Comparison of ENCODE assay signal across 28 cellular contexts in the genomic region with DNA sequence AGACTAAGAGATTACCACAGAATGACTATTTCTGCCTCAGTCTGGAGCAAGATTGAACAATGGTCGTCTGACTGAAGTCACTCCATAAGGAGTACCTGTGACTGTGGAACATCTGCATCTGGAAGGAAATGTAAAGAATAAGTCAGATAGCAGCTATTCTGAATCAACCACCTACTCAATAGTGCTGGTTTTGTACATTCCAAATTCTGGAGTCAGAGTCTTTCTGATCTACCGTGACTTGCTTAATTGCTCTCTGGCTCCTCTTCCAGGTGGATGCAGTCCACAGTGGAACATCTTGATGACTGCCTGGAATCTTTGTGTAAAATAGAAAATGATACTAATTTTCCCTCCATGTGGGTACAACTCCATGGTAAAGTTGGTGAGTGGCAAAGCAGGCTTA.
DNase-seq lines count a peak whose midpoint lies in the region; FAIRE-seq and TF ChIP-seq lines count a peak whose summit lies in the region.
"Had no signal": no experiment of that assay in that cellular context is flagged by ENCODE, and none has a peak within 500 bp of the region (broad histone marks: within the 10 kb centered on the region; RNA-seq: fewer than 3 reads in every experiment).

No MANE protein-coding gene starts in this region.

- no peak overlapping the region for H3K27ac Mint-ChIP-seq in astrocyte (ENCODE audit: unreplicated experiment)
- H3K27ac Mint-ChIP-seq in progenitor cell of endocrine pancreas = no peak overlapping the region
- H3K27ac Mint-ChIP-seq: activated T-cell treated with anti-CD3 and anti-CD28 coated beads, Interleukin-2, amount 50 U/mL, for 24 hours; effector memory CD8-positive, alpha-beta T cell; neural progenitor cell; stimulated activated naive CD8-positive, alpha-beta T cell treated with anti-CD3 and anti-CD28 coated beads, Interleukin-15, Interleukin-2, amounts not matched to agents 100 ng/mL and 50 ng/mL, for 24 hours had no signal

- no peaks in the 10 kb centered on the region for H3K9me3 ChIP-seq in astrocyte (ENCODE audit: insufficient read depth, low read depth, low read length)
- H3K9me3 ChIP-seq: gastrocnemius medialis, lower lobe of right lung, thyroid gland had no signal

- no peak overlapping the region for H2AFZ ChIP-seq in astrocyte (ENCODE audit: low read depth, low read length)
- H2AFZ ChIP-seq: neural progenitor cell had no signal

- H3K4me3 ChIP-seq in astrocyte (ENCODE audit: insufficient read depth, low read depth, low read length) = no peak overlapping the region
- H3K4me3 ChIP-seq in kidney epithelial cell (ENCODE audit: low read depth, low read length) = no peak overlapping the region
- H3K4me3 ChIP-seq: coronary artery, esophagus muscularis mucosa, gastrocnemius medialis, lower lobe of right lung, neural progenitor cell, thyroid gland had no signal

- H3K9ac ChIP-seq in astrocyte (ENCODE audit: low read length) = no peak overlapping the region
- H3K9ac ChIP-seq: neural progenitor cell had no signal

- H3K27me3 ChIP-seq in astrocyte (ENCODE audit: insufficient read depth, low read length) (no peaks in the 10 kb centered on the region), kidney epithelial cell (ENCODE audit: control insufficient read depth, insufficient read depth, low read length) (no peaks in the 10 kb centered on the region)
- H3K27me3 ChIP-seq: esophagus muscularis mucosa, gastrocnemius medialis, neural progenitor cell, thyroid gland had no signal

- TF ChIP-seq CTCF in astrocyte (IDR thresholded peaks at IDR 0.05; ENCODE audit: insufficient read depth, low read depth, low read length) (no peak), kidney epithelial cell (IDR thresholded peaks at IDR 0.05; ENCODE audit: insufficient read depth, low read length, poor library complexity, severe bottlenecking) (no peak), progenitor cell of endocrine pancreas (IDR thresholded peaks at IDR 0.05; ENCODE audit: unreplicated experiment) (no peak)

- H3K27me3 Mint-ChIP-seq in astrocyte (ENCODE audit: low read depth, unreplicated experiment) (no peaks in the 10 kb centered on the region), progenitor cell of endocrine pancreas (no peaks in the 10 kb centered on the region)
- H3K27me3 Mint-ChIP-seq: activated T-cell treated with anti-CD3 and anti-CD28 coated beads, Interleukin-2, amount 50 U/mL, for 24 hours; effector memory CD8-positive, alpha-beta T cell; stimulated activated naive CD8-positive, alpha-beta T cell treated with anti-CD3 and anti-CD28 coated beads, Interleukin-15, Interleukin-2, amounts not matched to agents 100 ng/mL and 50 ng/mL, for 24 hours had no signal

- DNase-seq in ELR (ENCODE audit: low read depth) (peak; percentile 24), M059J (ENCODE audit: low read depth) (peak; percentile 35), astrocyte (ENCODE audit: low read depth) (peak; percentile 77), kidney epithelial cell (ENCODE audit: low read depth) (peak; percentile 37), progenitor cell of endocrine pancreas (ENCODE audit: low spot score, unreplicated experiment) (no peak), OCI-M1 (lab: John Stamatoyannopoulos, UW) (no peak), cardiac septum (ENCODE audit: low spot score) (no peak)
- DNase-seq in stimulated activated CD4-positive, alpha-beta T cell treated with anti-CD3 and anti-CD28 coated beads, Interleukin-4, amount 100 ng/mL, for 4 hours = no peak
- DNase-seq: activated CD4-positive, alpha-beta T cell treated with anti-CD3 and anti-CD28 coated beads for 4 hours; activated T-cell treated with anti-CD3 and anti-CD28 coated beads, Interleukin-2, amount 50 U/mL, for 24 hours; effector memory CD8-positive, alpha-beta T cell; gastrocnemius medialis; GDM1; H7; hypothalamus; islet precursor cell; lower lobe of right lung; NCI-H1417 treated with DMSO at 0.1 percent for 48 hours; NCI-H2107; NCI-H446 treated with DMSO at 0.1 percent for 48 hours; posterior cingulate gyrus; T-helper 2 cell; thyroid gland had no signal

- intact Hi-C loops in cardiac septum (cut with DNase I) = no loop called here

- H3K79me2 ChIP-seq in astrocyte (ENCODE audit: insufficient read depth, low read length) = no peaks in the 10 kb centered on the region

- H3K4me1 Mint-ChIP-seq in astrocyte (ENCODE audit: low read depth, unreplicated experiment) (peaks cover 14% of the 10 kb centered on the region), progenitor cell of endocrine pancreas (ENCODE audit: low read depth) (peaks cover 8% of the 10 kb centered on the region)

- H3K4me1 ChIP-seq in astrocyte (ENCODE audit: insufficient read depth, low read length) = peaks cover 10% of the 10 kb centered on the region
- H3K4me1 ChIP-seq: esophagus muscularis mucosa, gastrocnemius medialis, lower lobe of right lung, neural progenitor cell, thyroid gland had no signal

- no peak overlapping the region for H3K27ac ChIP-seq in astrocyte (ENCODE audit: low read depth, low read length)
- H3K27ac ChIP-seq: coronary artery, esophagus muscularis mucosa, gastrocnemius medialis, HL-60, lower lobe of right lung, neural progenitor cell, thyroid gland had no signal

- no peak overlapping the region for H3K4me2 ChIP-seq in astrocyte (ENCODE audit: low read length)
- H3K4me2 ChIP-seq: neural progenitor cell had no signal

- H3K4me3 Mint-ChIP-seq in astrocyte (ENCODE audit: unreplicated experiment) (no peak overlapping the region), progenitor cell of endocrine pancreas (ENCODE audit: low read depth) (no peak overlapping the region)
- H3K4me3 Mint-ChIP-seq: activated T-cell treated with anti-CD3 and anti-CD28 coated beads, Interleukin-2, amount 50 U/mL, for 24 hours; effector memory CD8-positive, alpha-beta T cell; neural progenitor cell; stimulated activated naive CD8-positive, alpha-beta T cell treated with anti-CD3 and anti-CD28 coated beads, Interleukin-15, Interleukin-2, amounts not matched to agents 100 ng/mL and 50 ng/mL, for 24 hours had no signal

- H3K36me3 Mint-ChIP-seq in astrocyte (ENCODE audit: low read depth, unreplicated experiment) (peaks cover 4% of the 10 kb centered on the region), progenitor cell of endocrine pancreas (ENCODE audit: insufficient read depth) (peaks cover 5% of the 10 kb centered on the region)

- no peaks in the 10 kb centered on the region for H3K36me3 ChIP-seq in astrocyte (ENCODE audit: insufficient read depth, low read length)
- peaks cover 1% of the 10 kb centered on the region for H3K36me3 ChIP-seq in kidney epithelial cell (ENCODE audit: control insufficient read depth, insufficient read depth, low read length)
- H3K36me3 ChIP-seq: esophagus muscularis mucosa, gastrocnemius medialis, lower lobe of right lung, neural progenitor cell, thyroid gland had no signal

- FAIRE-seq in astrocyte (lab: Jason Lieb, UNC) = no peak

- H3K9me3 Mint-ChIP-seq in astrocyte (ENCODE audit: unreplicated experiment) = peaks cover 11% of the 10 kb centered on the region
- peaks cover 17% of the 10 kb centered on the region for H3K9me3 Mint-ChIP-seq in progenitor cell of endocrine pancreas (ENCODE audit: low read depth)

- no peaks in the 10 kb centered on the region for H4K20me1 ChIP-seq in astrocyte (ENCODE audit: insufficient read depth, low read length)

Comparison
In these comparisons a context has a peak if more than half of its experiments do, and no peak if none do; other contexts are left out.
1. DNase-seq: peak in ELR (single experiment), M059J (single experiment), astrocyte (single experiment) and kidney epithelial cell (single experiment); none in progenitor cell of endocrine pancreas (single experiment), OCI-M1 (single experiment), stimulated activated CD4-positive, alpha-beta T cell treated with anti-CD3 and anti-CD28 coated beads, Interleukin-4, amount 100 ng/mL, for 4 hours (0 of 2) and cardiac septum (single experiment).